In genomic region chr4:183723561-183724228, GRCh38 we compare ENCODE assay signal across 10 cellular contexts.
A peak's percentile ranks its signal among the peaks of the same experiment; 100 is the strongest.
DNase-seq lines count a peak whose midpoint lies in the region; ATAC-seq, FAIRE-seq and TF ChIP-seq lines count a peak whose summit lies in the region.
"Had no signal": no experiment of that assay in that cellular context is flagged by ENCODE, and none has a peak within 500 bp of the region (broad histone marks: within the 10 kb centered on the region; RNA-seq: fewer than 3 reads in every experiment).

No MANE protein-coding gene starts in this region.

- H3K4me2 ChIP-seq in KMS-11, result peak overlapping the region; percentile 20; the same call in 1 of the 2 replicates

- H3K9me3 ChIP-seq in Caco-2, result no peaks in the 10 kb centered on the region
- H3K9me3 ChIP-seq: gastrocnemius medialis had no signal

- no peak for ATAC-seq in central memory CD8-positive, alpha-beta T cell (replicated peaks; ENCODE audit: extremely low read depth, poor library complexity, severe bottlenecking)
- ATAC-seq in GM21528 (IDR thresholded peaks at IDR 0.05; ENCODE audit: low FRiP score, unreplicated experiment), result no peak

- peak overlapping the region; percentile 78 for H3K27ac ChIP-seq in KMS-11
- H3K27ac ChIP-seq: gastrocnemius medialis had no signal

- H3K4me3 ChIP-seq in Caco-2 (ENCODE audit: low read depth, low read length), result peak overlapping the region; percentile 39; the same call in 1 of the 2 replicates
- H3K4me3 ChIP-seq in KMS-11 (IDR thresholded peaks at IDR 0.05; ENCODE audit: insufficient read depth, low read depth, low read length), result no peak overlapping the region

- H4K20me1 ChIP-seq in KMS-11 (ENCODE audit: insufficient read depth), result no peaks in the 10 kb centered on the region

- intact Hi-C loops in Caco-2 (cut with micrococcal nuclease; ENCODE audit: unreplicated experiment), result loop anchor here (5.0 kb wide), 1 partner anchor 74 kb away; no protein-coding TSS in a partner anchor

- POLR2A ChIA-PET in Caco-2 (lab: Charles Lee), result no interaction called here

- DNase-seq in Caco-2 (no peak), neural crest cell (ENCODE audit: low read depth, low spot score) (no peak), RCC 7860 (ENCODE audit: low spot score) (no peak)
- no peak for DNase-seq in central memory CD8-positive, alpha-beta T cell (ENCODE audit: low spot score in 2 of 2)
- no peak for DNase-seq in stimulated activated CD8-positive, alpha-beta memory T cell treated with anti-CD3 and anti-CD28 coated beads, Interleukin-4, amount 100 ng/mL, for 48 hours
- DNase-seq: gastrocnemius medialis, right cardiac atrium had no signal

- H3K4me1 Mint-ChIP-seq in Caco-2 (ENCODE audit: low read depth, unreplicated experiment) (no peaks in the 10 kb centered on the region), neural crest cell (peaks cover 11% of the 10 kb centered on the region)
- peaks cover 13% of the 10 kb centered on the region for H3K4me1 Mint-ChIP-seq in central memory CD8-positive, alpha-beta T cell

- CTCF ChIA-PET in Caco-2 (lab: Charles Lee), result no interaction called here

- H3K27me3 Mint-ChIP-seq in Caco-2 (ENCODE audit: insufficient read depth, unreplicated experiment), result no peaks in the 10 kb centered on the region
- H3K27me3 Mint-ChIP-seq in central memory CD8-positive, alpha-beta T cell, result no peaks in the 10 kb centered on the region
- H3K27me3 Mint-ChIP-seq in neural crest cell (ENCODE audit: low read depth), result peaks cover 4% of the 10 kb centered on the region

- no peak overlapping the region for H2AFZ ChIP-seq in KMS-11 (ENCODE audit: low read depth)

- no peaks in the 10 kb centered on the region for H3K4me1 ChIP-seq in Caco-2
- peaks cover 8% of the 10 kb centered on the region for H3K4me1 ChIP-seq in KMS-11 (ENCODE audit: low read depth, poor library complexity, severe bottlenecking)
- H3K4me1 ChIP-seq: gastrocnemius medialis had no signal

- H3K27ac Mint-ChIP-seq in Caco-2 (ENCODE audit: unreplicated experiment), result peak overlapping the region; percentile 25
- H3K27ac Mint-ChIP-seq in central memory CD8-positive, alpha-beta T cell (ENCODE audit: low read depth), result peak overlapping the region; percentile 88
- H3K27ac Mint-ChIP-seq in neural crest cell (ENCODE audit: unreplicated experiment), result no peak overlapping the region

- BruUV-seq in Caco-2 (replicated peaks; lab: Mats Ljungman, UMichigan), result no TSS peak

- H3K36me3 Mint-ChIP-seq in Caco-2 (ENCODE audit: insufficient read depth, unreplicated experiment) (no peaks in the 10 kb centered on the region), neural crest cell (ENCODE audit: low read depth) (no peaks in the 10 kb centered on the region)
- H3K36me3 Mint-ChIP-seq in central memory CD8-positive, alpha-beta T cell (ENCODE audit: insufficient read depth), result peaks cover 5% of the 10 kb centered on the region

- H3K9me3 Mint-ChIP-seq in Caco-2 (ENCODE audit: unreplicated experiment) (no peaks in the 10 kb centered on the region), neural crest cell (no peaks in the 10 kb centered on the region)
- H3K9me3 Mint-ChIP-seq in central memory CD8-positive, alpha-beta T cell, result no peaks in the 10 kb centered on the region

- no peak for TF ChIP-seq CTCF in Caco-2 (IDR thresholded peaks at IDR 0.05; ENCODE audit: insufficient read depth in 1 of 2, low read depth in 1 of 2, low read length in 1 of 2, severe bottlenecking in 1 of 2, unreplicated experiment in 1 of 2)
- no peak for TF ChIP-seq CTCF in KMS-11 (conservative IDR thresholded peaks at IDR 0.05; ENCODE audit: low read depth, low read length)
- no peak for TF ChIP-seq CTCF in neural crest cell (conservative IDR thresholded peaks at IDR 0.05)

- FAIRE-seq in RCC 7860 (lab: Jason Lieb, UNC), result no peak
- FAIRE-seq: urothelium cell line had no signal

- H3K4me3 Mint-ChIP-seq in Caco-2 (ENCODE audit: unreplicated experiment) (peak overlapping the region; percentile 78), neural crest cell (peak overlapping the region; percentile 75)
- peak overlapping the region; percentile 91 for H3K4me3 Mint-ChIP-seq in central memory CD8-positive, alpha-beta T cell

- H3K36me3 ChIP-seq in Caco-2 (ENCODE audit: control insufficient read depth, insufficient read depth, low read length) (no peaks in the 10 kb centered on the region), KMS-11 (ENCODE audit: insufficient read depth) (no peaks in the 10 kb centered on the region)
- H3K36me3 ChIP-seq: gastrocnemius medialis had no signal

- H3K27me3 ChIP-seq in Caco-2 (replicated peaks; ENCODE audit: control insufficient read depth, insufficient read depth, low read length) (no peaks in the 10 kb centered on the region), KMS-11 (ENCODE audit: insufficient read depth, low read depth) (no peaks in the 10 kb centered on the region)

- H3K9ac ChIP-seq in KMS-11, result no peak overlapping the region

- no peaks in the 10 kb centered on the region for H3K79me2 ChIP-seq in KMS-11 (ENCODE audit: insufficient read depth, low read depth)
